Comparison of ENCODE assay signal across 15 cellular contexts in genomic region chr3:188211476-188211875, GRCh38. TPM values are rescaled to one million over a fixed set of nuclear protein-coding genes. Genes with fewer than 3 reads are reported as not detected.
DNase-seq lines count a peak whose midpoint lies in the region; ATAC-seq and TF ChIP-seq lines count a peak whose summit lies in the region.
"Had no signal": no experiment of that assay in that cellular context is flagged by ENCODE, and none has a peak within 500 bp of the region (broad histone marks: within the 10 kb centered on the region; RNA-seq: fewer than 3 reads in every experiment).

No MANE protein-coding gene starts in this region.

- peaks cover 0 to 61% (median 19%) of the 10 kb centered on the region in 3 donors for H3K4me1 ChIP-seq in gastroesophageal sphincter
- H3K4me1 ChIP-seq: body of pancreas had no signal

- DNase-seq in stimulated activated naive CD8-positive, alpha-beta T cell treated with anti-CD3 and anti-CD28 coated beads, Interleukin-15, amount 100 ng/mL, for 72 hours: no peak
- DNase-seq in osteocyte (ENCODE audit: extremely low spot score, unreplicated experiment) (no peak), NCI-H187 (lab: John Stamatoyannopoulos, UW) (no peak), D341Med (ENCODE audit: low spot score) (no peak), T-cell (no peak)
- no peak for DNase-seq in activated CD4-positive, alpha-beta T cell treated with anti-CD3 and anti-CD28 coated beads, Interleukin-2, amount 10 ng/mL, durations not matched to agents 7 days and 5 days
- DNase-seq: activated CD4-positive, alpha-beta T cell treated with anti-CD3 and anti-CD28 coated beads, Interleukin-2, amount 50 U/mL, for 1 hour; body of pancreas; DMS79; NCI-H2171 treated with DMSO at 0.1 percent for 48 hours had no signal

- peaks cover 18% of the 10 kb centered on the region for H3K36me3 Mint-ChIP-seq in stimulated activated naive CD8-positive, alpha-beta T cell treated with anti-CD3 and anti-CD28 coated beads, Interleukin-15, Interleukin-2, amounts not matched to agents 100 ng/mL and 50 ng/mL, for 24 hours (ENCODE audit: low read depth)
- H3K36me3 Mint-ChIP-seq in osteocyte (ENCODE audit: unreplicated experiment) (peaks cover 13% of the 10 kb centered on the region), T-cell (peaks cover 48% of the 10 kb centered on the region)
- peaks cover 32% of the 10 kb centered on the region for H3K36me3 Mint-ChIP-seq in activated CD4-positive, alpha-beta T cell treated with anti-CD3 and anti-CD28 coated beads, Interleukin-2, amount 10 ng/mL, durations not matched to agents 7 days and 5 days (ENCODE audit: low read depth)

- H3K4me3 ChIP-seq in gastroesophageal sphincter: no peak overlapping the region
- H3K4me3 ChIP-seq: body of pancreas, GM12878 had no signal

- H3K27me3 Mint-ChIP-seq in stimulated activated naive CD8-positive, alpha-beta T cell treated with anti-CD3 and anti-CD28 coated beads, Interleukin-15, Interleukin-2, amounts not matched to agents 100 ng/mL and 50 ng/mL, for 24 hours: no peaks in the 10 kb centered on the region
- no peaks in the 10 kb centered on the region for H3K27me3 Mint-ChIP-seq in stimulated activated naive CD8-positive, alpha-beta T cell treated with anti-CD3 and anti-CD28 coated beads, Interleukin-15, amount 100 ng/mL, for 72 hours
- H3K27me3 Mint-ChIP-seq in osteocyte (ENCODE audit: unreplicated experiment): no peaks in the 10 kb centered on the region
- H3K27me3 Mint-ChIP-seq in activated CD4-positive, alpha-beta T cell treated with anti-CD3 and anti-CD28 coated beads, Interleukin-2, amount 10 ng/mL, durations not matched to agents 7 days and 5 days: no peaks in the 10 kb centered on the region
- no peaks in the 10 kb centered on the region for H3K27me3 Mint-ChIP-seq in T-cell
- H3K27me3 Mint-ChIP-seq: activated T-helper 17 cell treated with anti-CD3 and anti-CD28 coated beads, Interleukin-2, amount 50 U/mL, for 72 hours had no signal

- 47 to 55% methylated on average over 4 of the region's 4 CpGs for WGBS in gastroesophageal sphincter (ENCODE audit: low coverage in 1 of 2), 2 donors

- peaks cover 27% of the 10 kb centered on the region for H3K4me1 Mint-ChIP-seq in stimulated activated naive CD8-positive, alpha-beta T cell treated with anti-CD3 and anti-CD28 coated beads, Interleukin-15, Interleukin-2, amounts not matched to agents 100 ng/mL and 50 ng/mL, for 24 hours (ENCODE audit: low read depth)
- peaks cover 25% of the 10 kb centered on the region for H3K4me1 Mint-ChIP-seq in stimulated activated naive CD8-positive, alpha-beta T cell treated with anti-CD3 and anti-CD28 coated beads, Interleukin-15, amount 100 ng/mL, for 72 hours
- H3K4me1 Mint-ChIP-seq in osteocyte (ENCODE audit: unreplicated experiment) (peaks cover 70% of the 10 kb centered on the region), T-cell (peaks cover 12 to 24% (median 17%) of the 10 kb centered on the region in 3 donors)
- peaks cover 25% of the 10 kb centered on the region for H3K4me1 Mint-ChIP-seq in activated CD4-positive, alpha-beta T cell treated with anti-CD3 and anti-CD28 coated beads, Interleukin-2, amount 10 ng/mL, durations not matched to agents 7 days and 5 days

- H3K27ac Mint-ChIP-seq in stimulated activated naive CD8-positive, alpha-beta T cell treated with anti-CD3 and anti-CD28 coated beads, Interleukin-15, Interleukin-2, amounts not matched to agents 100 ng/mL and 50 ng/mL, for 24 hours: peak overlapping the region; percentile 23
- no peak overlapping the region for H3K27ac Mint-ChIP-seq in stimulated activated naive CD8-positive, alpha-beta T cell treated with anti-CD3 and anti-CD28 coated beads, Interleukin-15, amount 100 ng/mL, for 72 hours
- peak overlapping the region; percentile 93 for H3K27ac Mint-ChIP-seq in osteocyte (ENCODE audit: unreplicated experiment)
- H3K27ac Mint-ChIP-seq in activated CD4-positive, alpha-beta T cell treated with anti-CD3 and anti-CD28 coated beads, Interleukin-2, amount 10 ng/mL, durations not matched to agents 7 days and 5 days: no peak overlapping the region
- no peak overlapping the region for H3K27ac Mint-ChIP-seq in T-cell
- H3K27ac Mint-ChIP-seq: activated T-helper 17 cell treated with anti-CD3 and anti-CD28 coated beads, Interleukin-2, amount 50 U/mL, for 72 hours; mesothelial cell of epicardium had no signal

- H3K9me3 Mint-ChIP-seq in stimulated activated naive CD8-positive, alpha-beta T cell treated with anti-CD3 and anti-CD28 coated beads, Interleukin-15, Interleukin-2, amounts not matched to agents 100 ng/mL and 50 ng/mL, for 24 hours: no peaks in the 10 kb centered on the region
- no peaks in the 10 kb centered on the region for H3K9me3 Mint-ChIP-seq in stimulated activated naive CD8-positive, alpha-beta T cell treated with anti-CD3 and anti-CD28 coated beads, Interleukin-15, amount 100 ng/mL, for 72 hours
- no peaks in the 10 kb centered on the region for H3K9me3 Mint-ChIP-seq in osteocyte (ENCODE audit: unreplicated experiment)
- no peaks in the 10 kb centered on the region for H3K9me3 Mint-ChIP-seq in activated CD4-positive, alpha-beta T cell treated with anti-CD3 and anti-CD28 coated beads, Interleukin-2, amount 10 ng/mL, durations not matched to agents 7 days and 5 days
- H3K9me3 Mint-ChIP-seq in T-cell: no peaks in the 10 kb centered on the region
- H3K9me3 Mint-ChIP-seq: activated T-helper 17 cell treated with anti-CD3 and anti-CD28 coated beads, Interleukin-2, amount 50 U/mL, for 72 hours; mesothelial cell of epicardium had no signal

- CTCF ChIA-PET in activated CD4-positive, alpha-beta T cell treated with anti-CD3 and anti-CD28 coated beads, Interleukin-2, amount 10 ng/mL, durations not matched to agents 7 days and 5 days (lab: Charles Lee): no interaction called here
- CTCF ChIA-PET in T-cell (lab: Charles Lee): no interaction called here

- H3K27ac ChIP-seq in gastroesophageal sphincter: peak overlapping the region; percentile 87 to 100 (median 94)
- H3K27ac ChIP-seq: body of pancreas had no signal

- no peaks in the 10 kb centered on the region for H3K27me3 ChIP-seq in gastroesophageal sphincter
- H3K27me3 ChIP-seq: body of pancreas had no signal

- POLR2A ChIA-PET in activated CD4-positive, alpha-beta T cell treated with anti-CD3 and anti-CD28 coated beads, Interleukin-2, amount 10 ng/mL, durations not matched to agents 7 days and 5 days (lab: Charles Lee): no interaction called here
- POLR2A ChIA-PET in T-cell (lab: Charles Lee): interaction anchor here in 1 of 2 donors (0.6 kb wide), 1 partner anchor 466 kb away, joined by 5 read pairs; no protein-coding TSS in a partner anchor

- ATAC-seq in stimulated activated naive CD8-positive, alpha-beta T cell treated with anti-CD3 and anti-CD28 coated beads, Interleukin-15, amount 100 ng/mL, for 72 hours: no peak
- ATAC-seq in gastroesophageal sphincter (no peak), T-cell (replicated peaks in 1 of 4) (no peak)
- ATAC-seq: activated T-helper 17 cell treated with anti-CD3 and anti-CD28 coated beads, Interleukin-2, amount 50 U/mL, for 72 hours; body of pancreas; GM12878 had no signal

- H3K4me3 Mint-ChIP-seq in stimulated activated naive CD8-positive, alpha-beta T cell treated with anti-CD3 and anti-CD28 coated beads, Interleukin-15, Interleukin-2, amounts not matched to agents 100 ng/mL and 50 ng/mL, for 24 hours: no peak overlapping the region
- H3K4me3 Mint-ChIP-seq in stimulated activated naive CD8-positive, alpha-beta T cell treated with anti-CD3 and anti-CD28 coated beads, Interleukin-15, amount 100 ng/mL, for 72 hours: no peak overlapping the region
- no peak overlapping the region for H3K4me3 Mint-ChIP-seq in osteocyte (ENCODE audit: unreplicated experiment)
- no peak overlapping the region for H3K4me3 Mint-ChIP-seq in activated CD4-positive, alpha-beta T cell treated with anti-CD3 and anti-CD28 coated beads, Interleukin-2, amount 10 ng/mL, durations not matched to agents 7 days and 5 days
- no peak overlapping the region for H3K4me3 Mint-ChIP-seq in T-cell
- H3K4me3 Mint-ChIP-seq: activated T-helper 17 cell treated with anti-CD3 and anti-CD28 coated beads, Interleukin-2, amount 50 U/mL, for 72 hours; mesothelial cell of epicardium had no signal

- TF ChIP-seq POLR2A in gastroesophageal sphincter (IDR thresholded peaks at IDR 0.05): no peak

- TF ChIP-seq CTCF in gastroesophageal sphincter (IDR thresholded peaks at IDR 0.05) (peak in 1 of 4 experiments; percentile 5), osteocyte (IDR thresholded peaks at IDR 0.05) (no peak)

- no peak for TF ChIP-seq EP300 in gastroesophageal sphincter (IDR thresholded peaks at IDR 0.05)

- peaks cover 0 to 4% of the 10 kb centered on the region in 2 donors for H3K36me3 ChIP-seq in gastroesophageal sphincter

- H3K9me3 ChIP-seq in gastroesophageal sphincter: no peaks in the 10 kb centered on the region
- H3K9me3 ChIP-seq: body of pancreas had no signal

RNA-seq across cellular contexts. Expression of gene LPP, which starts 57.5 kb away (rescaled TPM):
- 1,000 to 10,000 TPM; 1,243 to 2,297 (median 2,164) TPM for total RNA-seq in gastroesophageal sphincter
- total RNA-seq in osteocyte: 184 and 187 TPM in 2 replicates
- total RNA-seq in activated CD4-positive, alpha-beta T cell treated with anti-CD3 and anti-CD28 coated beads, Interleukin-2, amount 10 ng/mL, durations not matched to agents 7 days and 5 days: 10 to 100 TPM; 63.6 to 70.3 TPM
- 10 to 100 TPM; 23.8 to 82.6 (median 39.3) TPM for total RNA-seq in T-cell

Comparison
In these comparisons a context has a peak if more than half of its experiments do, and no peak if none do; other contexts are left out.
1. H3K27ac Mint-ChIP-seq: peak in stimulated activated naive CD8-positive, alpha-beta T cell treated with anti-CD3 and anti-CD28 coated beads, Interleukin-15, Interleukin-2, amounts not matched to agents 100 ng/mL and 50 ng/mL, for 24 hours (single experiment) and osteocyte (single experiment); none in stimulated activated naive CD8-positive, alpha-beta T cell treated with anti-CD3 and anti-CD28 coated beads, Interleukin-15, amount 100 ng/mL, for 72 hours (0 of 2), activated CD4-positive, alpha-beta T cell treated with anti-CD3 and anti-CD28 coated beads, Interleukin-2, amount 10 ng/mL, durations not matched to agents 7 days and 5 days (single experiment) and T-cell (0 of 2).